In genomic region chr1:147641695-147642592, GRCh38 we compare ENCODE assay signal across 8 cellular contexts. TPM values are rescaled to one million over a fixed set of nuclear protein-coding genes. Genes with fewer than 3 reads are reported as not detected.
DNase-seq lines count a peak whose midpoint lies in the region; ATAC-seq and TF ChIP-seq lines count a peak whose summit lies in the region.

No MANE protein-coding gene starts in this region.

- H3K4me1 Mint-ChIP-seq in Caco-2 (ENCODE audit: low read depth, unreplicated experiment): no peaks in the 10 kb centered on the region

- ATAC-seq in left cardiac atrium: peak; percentile 43 to 62
- ATAC-seq in GM19328 (IDR thresholded peaks at IDR 0.05; ENCODE audit: unreplicated experiment): no peak

- DNase-seq in Caco-2: peak; percentile 53 to 73
- peak; percentile 73 for DNase-seq in HEK293T (ENCODE audit: extremely low spot score)
- DNase-seq in NT2/D1 (ENCODE audit: low read depth, low spot score): peak; percentile 61
- DNase-seq in activated naive CD4-positive, alpha-beta T cell treated with Interleukin-2 at 50 U/mL for 16 hours: peak; percentile 56
- no peak for DNase-seq in left cardiac atrium
- DNase-seq in smooth muscle cell of the brain vasculature (ENCODE audit: low read depth, low spot score): peak; percentile 24
- DNase-seq in UCSD-AML1 (lab: John Stamatoyannopoulos, UW; ENCODE audit: unreplicated experiment): no peak

- H3K4me1 ChIP-seq in Caco-2 (peaks cover 9% of the 10 kb centered on the region; the same call in 1 of the 2 replicates), NT2/D1 (ENCODE audit: insufficient read depth, insufficient read length) (peaks cover 8% of the 10 kb centered on the region)

- H3K4me3 ChIP-seq in Caco-2 (ENCODE audit: low read depth, low read length) (no peak overlapping the region), NT2/D1 (ENCODE audit: insufficient read length, low read depth) (no peak overlapping the region)

- intact Hi-C loops in Caco-2 (cut with micrococcal nuclease; ENCODE audit: unreplicated experiment) (no loop called here), left cardiac atrium (cut with DNase I) (loop anchor here (1.0 to 10.0 kb wide), 4 partner anchors 55 to 253 kb away; no protein-coding TSS in a partner anchor)

- peaks cover 1% of the 10 kb centered on the region for H3K36me3 ChIP-seq in Caco-2 (ENCODE audit: control insufficient read depth, insufficient read depth, low read length)
- peaks cover 14% of the 10 kb centered on the region for H3K36me3 ChIP-seq in NT2/D1 (ENCODE audit: insufficient read depth, insufficient read length, low read length)

- H3K27ac Mint-ChIP-seq in Caco-2 (ENCODE audit: unreplicated experiment): no peak overlapping the region

- H3K27me3 ChIP-seq in Caco-2 (replicated peaks; ENCODE audit: control insufficient read depth, insufficient read depth, low read length) (no peaks in the 10 kb centered on the region), NT2/D1 (ENCODE audit: insufficient read depth, insufficient read length) (no peaks in the 10 kb centered on the region)

- no peaks in the 10 kb centered on the region for H3K27me3 Mint-ChIP-seq in Caco-2 (ENCODE audit: insufficient read depth, unreplicated experiment)

- TF ChIP-seq CTCF in Caco-2 (IDR thresholded peaks at IDR 0.05; ENCODE audit: insufficient read depth in 1 of 2, low read depth in 1 of 2, low read length in 1 of 2, severe bottlenecking in 1 of 2, unreplicated experiment in 1 of 2): peak; percentile 79 to 88

- BruUV-seq in Caco-2 (replicated peaks; lab: Mats Ljungman, UMichigan): no TSS peak

- CTCF ChIA-PET in Caco-2 (lab: Charles Lee) (interaction anchor here (0.6 to 1.4 kb wide), 3 partner anchors 10 to 110 kb away, joined by 3 to 6 read pairs (median 4); no protein-coding TSS in a partner anchor), HEK293T (lab: Yijun Ruan, JAX) (interaction anchor here (0.5 to 1.9 kb wide), 5 partner anchors 9 to 368 kb away, joined by 3 to 6 read pairs (median 5); no protein-coding TSS in a partner anchor)

- H3K9ac ChIP-seq in NT2/D1 (ENCODE audit: insufficient read length, low read depth): peak overlapping the region; percentile 13

- no peaks in the 10 kb centered on the region for H3K9me3 Mint-ChIP-seq in Caco-2 (ENCODE audit: unreplicated experiment)

- H3K9me3 ChIP-seq in Caco-2 (no peaks in the 10 kb centered on the region), NT2/D1 (ENCODE audit: insufficient read depth, low read length) (no peaks in the 10 kb centered on the region)

- H3K4me3 Mint-ChIP-seq in Caco-2 (ENCODE audit: unreplicated experiment): no peak overlapping the region

- H3K36me3 Mint-ChIP-seq in Caco-2 (ENCODE audit: insufficient read depth, unreplicated experiment): no peaks in the 10 kb centered on the region

- POLR2A ChIA-PET in Caco-2 (lab: Charles Lee): no interaction called here
- POLR2A ChIA-PET in HEK293T (lab: Yijun Ruan, JAX): no interaction called here

TF ChIP-seq in HEK293T, 16 proteins besides CTCF, POLR2A, EP300 and RAD21:
- TF ChIP-seq FOXK2 (IDR thresholded peaks at IDR 0.05): no peak
- no peak for TF ChIP-seq ARNT (IDR thresholded peaks at IDR 0.05)
- no peak for TF ChIP-seq SUZ12 (IDR thresholded peaks at IDR 0.05)
- no peak for TF ChIP-seq HDGF (IDR thresholded peaks at IDR 0.05; ENCODE audit: borderline replicate concordance)
TF ChIP-seq in HEK293T: peak in this region for 0.

RNA-seq across cellular contexts. Expression of gene ACP6, which starts 28.4 kb away (rescaled TPM):
- total RNA-seq in Caco-2 (2022) (24.6 and 26.7 TPM in 2 replicates), left cardiac atrium (10 to 100 TPM; 11.8 to 12.9 TPM)

Comparison
In these comparisons a context has a peak if more than half of its experiments do, and no peak if none do; other contexts are left out.
1. DNase-seq: peak in Caco-2 (2 of 2), HEK293T (single experiment), NT2/D1 (single experiment), activated naive CD4-positive, alpha-beta T cell treated with Interleukin-2 at 50 U/mL for 16 hours (single experiment) and smooth muscle cell of the brain vasculature (single experiment); none in left cardiac atrium (single experiment) and UCSD-AML1 (single experiment).